ENCODE assay signal across 8 cellular contexts in the genomic region with DNA sequence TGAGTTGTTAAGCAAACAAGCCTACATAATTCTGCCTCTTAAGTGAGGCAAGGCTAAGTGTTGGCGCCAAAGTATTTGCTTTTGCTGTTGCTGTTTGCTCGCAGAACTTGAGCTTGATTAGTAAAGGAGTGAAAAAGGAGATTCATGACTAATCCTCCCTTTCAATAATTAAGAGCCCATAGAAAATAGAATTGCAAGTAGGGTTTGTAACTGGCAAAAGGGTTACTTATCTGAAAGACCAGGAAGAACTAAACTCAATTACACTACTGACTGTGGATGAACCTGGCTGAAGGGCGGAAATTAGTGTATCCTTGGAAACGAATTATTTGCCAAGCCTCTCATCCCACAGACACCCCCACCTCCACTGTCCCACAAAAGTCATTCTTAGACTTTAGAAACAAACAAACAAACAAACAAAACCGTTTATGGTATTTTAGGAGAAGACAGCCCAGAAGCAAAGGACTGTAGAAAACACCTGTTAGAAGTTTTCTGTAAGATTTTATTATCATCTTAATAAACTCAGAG. TPM values are rescaled to one million over a fixed set of nuclear protein-coding genes. Genes with fewer than 3 reads are reported as not detected.
DNase-seq lines count a peak whose midpoint lies in the region; ATAC-seq and TF ChIP-seq lines count a peak whose summit lies in the region.

No MANE protein-coding gene starts in this region.

- DNase-seq in AG04449 (ENCODE audit: low read depth, low spot score) (no peak), choroid plexus epithelial cell (ENCODE audit: low read depth) (no peak), DMS 273 treated with DMSO at 0.1 percent for 48 hours (lab: John Stamatoyannopoulos, UW) (no peak), EL (no peak)
- DNase-seq in naive thymus-derived CD4-positive, alpha-beta T cell = no peak

- H3K27ac Mint-ChIP-seq in naive thymus-derived CD4-positive, alpha-beta T cell = peak overlapping the region in 8 of 9 donors; percentile 94 to 98 (median 95)

- intact Hi-C loops in naive thymus-derived CD4-positive, alpha-beta T cell (cut with micrococcal nuclease) = loop anchor here (1.0 to 5.0 kb wide), 16 partner anchors 53 to 1839 kb away; partner anchors contain the start of genes ACAT1 (in 2 of the 2), C11orf65 (in 2 of the 2), DDX10 (in 2 of the 2) and NPAT (in 2 of the 2)

- H3K9me3 ChIP-seq in HUES64 (ENCODE audit: insufficient read depth, low read depth, low read length) = no peaks in the 10 kb centered on the region
- H3K9me3 ChIP-seq in naive thymus-derived CD4-positive, alpha-beta T cell (ENCODE audit: control insufficient read depth in 2 of 3, low read length in 3 of 3) = no peaks in the 10 kb centered on the region

- TF ChIP-seq CTCF in AG04449 (IDR thresholded peaks at IDR 0.05; ENCODE audit: insufficient read depth, low read length, missing control alignments) (no peak), choroid plexus epithelial cell (conservative IDR thresholded peaks at IDR 0.05; ENCODE audit: low read depth, low read length) (no peak)

- H3K4me1 ChIP-seq in HUES64 (ENCODE audit: insufficient read depth, low read length) = peaks cover 24% of the 10 kb centered on the region
- peaks cover 0 to 13% of the 10 kb centered on the region in 2 donors for H3K4me1 ChIP-seq in naive thymus-derived CD4-positive, alpha-beta T cell (ENCODE audit: control insufficient read depth in 2 of 2, insufficient read depth in 2 of 2, low read length in 2 of 2)

- POLR2A ChIA-PET in AG04449 (lab: Yijun Ruan, JAX) = no interaction called here
- POLR2A ChIA-PET in naive thymus-derived CD4-positive, alpha-beta T cell (lab: Charles Lee) = interaction anchor here (1.2 to 2.6 kb wide), 2 partner anchors 70 to 127 kb away, joined by 4 to 11 read pairs; partner anchors contain the start of genes C11orf65 and DDX10

- H3K27me3 ChIP-seq in HUES64 (ENCODE audit: insufficient read depth, low read length) = peaks cover 24% of the 10 kb centered on the region
- no peaks in the 10 kb centered on the region for H3K27me3 ChIP-seq in naive thymus-derived CD4-positive, alpha-beta T cell (ENCODE audit: control insufficient read depth in 2 of 2, insufficient read depth in 2 of 2, low read length in 2 of 2)

- no peaks in the 10 kb centered on the region for H3K36me3 ChIP-seq in HUES64 (ENCODE audit: insufficient read depth, low read length)
- peaks cover 0 to 3% (median 0%) of the 10 kb centered on the region in 3 experiments for H3K36me3 ChIP-seq in naive thymus-derived CD4-positive, alpha-beta T cell (ENCODE audit: control insufficient read depth in 2 of 3, insufficient read depth in 3 of 3, low read length in 3 of 3)

- peaks cover 0 to 2% (median 0%) of the 10 kb centered on the region in 11 donors for H3K9me3 Mint-ChIP-seq in naive thymus-derived CD4-positive, alpha-beta T cell

- WGBS in HUES64 = 18% methylated on average over 4 of the region's 5 CpGs

- no peak for ATAC-seq in naive thymus-derived CD4-positive, alpha-beta T cell
- no peak for ATAC-seq in GM18870 (IDR thresholded peaks at IDR 0.05; ENCODE audit: unreplicated experiment)
- no peak for ATAC-seq in HG03439 (IDR thresholded peaks at IDR 0.05; ENCODE audit: unreplicated experiment)

- H3K9ac ChIP-seq in HUES64 (ENCODE audit: low read depth, low read length) = no peak overlapping the region

- H3K4me1 Mint-ChIP-seq in naive thymus-derived CD4-positive, alpha-beta T cell = peaks cover 12 to 27% (median 22%) of the 10 kb centered on the region in 7 donors

- H3K27ac ChIP-seq in HUES64 (ENCODE audit: low read depth, low read length) = peak overlapping the region; percentile 1; the same call in 1 of the 2 replicates
- H3K27ac ChIP-seq in naive thymus-derived CD4-positive, alpha-beta T cell (ENCODE audit: low read depth, low read length) = peak overlapping the region; percentile 40

- CTCF ChIA-PET in AG04449 (lab: Yijun Ruan, JAX) = interaction anchor here (1.2 kb wide), 1 partner anchor 9 kb away, joined by 3 read pairs; no protein-coding TSS in a partner anchor
- CTCF ChIA-PET in naive thymus-derived CD4-positive, alpha-beta T cell (lab: Charles Lee) = no interaction called here

- H3K36me3 Mint-ChIP-seq in naive thymus-derived CD4-positive, alpha-beta T cell = peaks cover 0 to 4% (median 0%) of the 10 kb centered on the region in 5 donors

- H3K4me3 Mint-ChIP-seq in naive thymus-derived CD4-positive, alpha-beta T cell = peak overlapping the region; percentile 90 to 100 (median 97)

- peaks cover 0 to 66% (median 0%) of the 10 kb centered on the region in 5 donors for H3K27me3 Mint-ChIP-seq in naive thymus-derived CD4-positive, alpha-beta T cell

- H3K4me3 ChIP-seq in AG04449 (ENCODE audit: low read depth, low read length) (peak overlapping the region; percentile 60), HUES64 (ENCODE audit: low read length) (peak overlapping the region; percentile 68), choroid plexus epithelial cell (ENCODE audit: low read depth, low read length) (peak overlapping the region; percentile 65)
- peak overlapping the region; percentile 75 for H3K4me3 ChIP-seq in naive thymus-derived CD4-positive, alpha-beta T cell (ENCODE audit: low read length)

RNA-seq across cellular contexts. Expression of gene EXPH5, which starts 0.4 kb away (rescaled TPM):
- 1.00 TPM for polyA plus RNA-seq in HUES64 (2013, experiment 1 of 2)
- polyA plus RNA-seq in HUES64 (2013, experiment 2 of 2) = 0.70 TPM
- 1 to 10 TPM; 1.9 to 8.3 (median 5.9) TPM for total RNA-seq in naive thymus-derived CD4-positive, alpha-beta T cell
- 1 to 10 TPM in 1 of 2 donors, under 1 TPM in 1; 0.90 to 2.0 TPM for polyA plus RNA-seq in naive thymus-derived CD4-positive, alpha-beta T cell
